ENCODE assay signal across 16 cellular contexts in genomic region chr13:21541980-21542379, GRCh38.
A peak's percentile ranks its signal among the peaks of the same experiment; 100 is the strongest.
DNase-seq lines count a peak whose midpoint lies in the region; ATAC-seq lines count a peak whose summit lies in the region.
"Had no signal": no experiment of that assay in that cellular context is flagged by ENCODE, and none has a peak within 500 bp of the region (broad histone marks: within the 10 kb centered on the region; RNA-seq: fewer than 3 reads in every experiment).

No MANE protein-coding gene starts in this region.

- DNase-seq in DMS53 treated with DMSO at 0.1 percent for 48 hours (lab: John Stamatoyannopoulos, UW; ENCODE audit: unreplicated experiment) (peak; percentile 80), NCI-H510A (lab: John Stamatoyannopoulos, UW) (peak; percentile 1), brain pericyte (ENCODE audit: low read depth, low spot score) (peak; percentile 13), NCI-H82 treated with DMSO at 0.1 percent for 48 hours (lab: John Stamatoyannopoulos, UW; ENCODE audit: unreplicated experiment) (no peak)
- DNase-seq: activated CD8-positive, alpha-beta memory T cell treated with anti-CD3 and anti-CD28 coated beads for 24 hours; activated effector memory CD4-positive, alpha-beta T cell treated with anti-CD3 and anti-CD28 coated beads, Interleukin-2, amount 50 U/mL, for 16 hours; aorta; dermis blood vessel endothelial cell; MM.1S; SK-N-SH; stimulated activated CD4-positive, alpha-beta T cell treated with anti-CD3 and anti-CD28 coated beads, Interleukin-12 subunit alpha, Interleukin-12 subunit beta, amount 100 ng/mL, for 4 hours; stimulated activated naive CD8-positive, alpha-beta T cell treated with anti-CD3 and anti-CD28 coated beads, Interleukin-15, amount 100 ng/mL, for 72 hours had no signal

- peak; percentile 35 for ATAC-seq in GM18870 (IDR thresholded peaks at IDR 0.05; ENCODE audit: unreplicated experiment)
- ATAC-seq in GM21737 (IDR thresholded peaks at IDR 0.05; ENCODE audit: unreplicated experiment) = no peak
- ATAC-seq in GM19467 (IDR thresholded peaks at IDR 0.05; ENCODE audit: unreplicated experiment) = no peak
- no peak for ATAC-seq in GM19397 (IDR thresholded peaks at IDR 0.05; ENCODE audit: unreplicated experiment)
- ATAC-seq: stimulated activated naive CD8-positive, alpha-beta T cell treated with anti-CD3 and anti-CD28 coated beads, Interleukin-15, amount 100 ng/mL, for 72 hours had no signal
